In the genomic region with DNA sequence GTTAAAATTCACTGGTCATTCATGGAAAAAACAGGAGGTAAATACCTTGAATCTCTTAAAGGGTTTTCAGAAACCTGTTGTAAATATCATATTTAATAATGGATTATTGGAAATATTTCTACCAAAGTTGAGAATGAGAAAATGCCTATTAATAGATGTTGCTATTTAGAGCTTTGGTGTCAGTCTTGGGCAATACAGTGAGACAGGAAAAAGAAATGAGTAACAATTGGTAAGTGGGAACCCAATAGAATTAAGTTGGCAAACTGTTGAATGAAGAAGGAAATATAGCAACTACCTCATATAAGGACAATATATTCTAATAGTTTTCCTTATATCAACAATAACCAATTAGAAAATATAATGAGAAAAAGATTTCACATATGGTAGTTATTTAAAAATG, we compare ENCODE assay signal across 14 cellular contexts.
DNase-seq lines count a peak whose midpoint lies in the region; ATAC-seq and TF ChIP-seq lines count a peak whose summit lies in the region.
"Had no signal": no experiment of that assay in that cellular context is flagged by ENCODE, and none has a peak within 500 bp of the region (broad histone marks: within the 10 kb centered on the region; RNA-seq: fewer than 3 reads in every experiment).

No MANE protein-coding gene starts in this region.

- H3K4me1 ChIP-seq in mammary epithelial cell (ENCODE audit: insufficient read depth, low read length), result no peaks in the 10 kb centered on the region
- peaks cover 20% of the 10 kb centered on the region for H3K4me1 ChIP-seq in vagina

- H3K36me3 Mint-ChIP-seq in MCF 10A (ENCODE audit: insufficient read depth, unreplicated experiment) (peaks cover 70% of the 10 kb centered on the region), memory B cell (peaks cover 37% of the 10 kb centered on the region)

- dilution Hi-C loops in mammary epithelial cell (cut with HindIII; ENCODE audit: low sequenced_read_pairs), result no loop called here

- POLR2A ChIA-PET in MCF 10A (lab: Yijun Ruan, JAX), result interaction anchor here (0.5 to 0.7 kb wide), 2 partner anchors 109 to 181 kb away, joined by 3 read pairs; no protein-coding TSS in a partner anchor

- CTCF ChIA-PET in MCF 10A (lab: Yijun Ruan, JAX) (no interaction called here), mammary epithelial cell (lab: Charles Lee; ENCODE audit: low non-redundant PET) (interaction anchor here (0.7 to 1.0 kb wide), 2 partner anchors 10 to 1525 kb away, joined by 3 read pairs; no protein-coding TSS in a partner anchor)

- no peak for ATAC-seq in memory B cell (ENCODE audit: low read depth)
- ATAC-seq: stimulated activated naive CD8-positive, alpha-beta T cell treated with anti-CD3 and anti-CD28 coated beads, Interleukin-15, amount 100 ng/mL, for 72 hours had no signal

- H3K4me3 ChIP-seq in mammary epithelial cell (replicated peaks in 1 of 3; ENCODE audit: insufficient read depth in 1 of 3, low read depth in 2 of 3, low read length in 3 of 3), result no peak overlapping the region
- H3K4me3 ChIP-seq in vagina, result no peak overlapping the region

- H3K9me3 ChIP-seq in mammary epithelial cell (replicated peaks; ENCODE audit: insufficient read depth, low read length) (no peaks in the 10 kb centered on the region), vagina (no peaks in the 10 kb centered on the region)

- H2AFZ ChIP-seq in mammary epithelial cell (ENCODE audit: low read depth, low read length), result no peak overlapping the region

- H3K79me2 ChIP-seq in mammary epithelial cell (ENCODE audit: insufficient read depth, low read length), result no peaks in the 10 kb centered on the region

- DNase-seq in MCF 10A (ENCODE audit: unreplicated experiment) (peak; percentile 14), mammary epithelial cell (no peak), dermis blood vessel endothelial cell (peak; percentile 61), memory B cell (ENCODE audit: low spot score in 2 of 2) (no peak), vagina (ENCODE audit: extremely low spot score in 2 of 2) (no peak), COR-L47 (lab: John Stamatoyannopoulos, UW) (no peak), GM13976 (ENCODE audit: low spot score) (no peak), G401 (ENCODE audit: low spot score) (no peak)
- DNase-seq: activated CD4-positive, alpha-beta T cell treated with anti-CD3 and anti-CD28 coated beads, Interleukin-2, amount 50 U/mL, for 1 hour; activated naive CD4-positive, alpha-beta T cell treated with anti-CD3 and anti-CD28 coated beads for 36 hours; endodermal cell; NCI-H1092; stimulated activated CD4-positive, alpha-beta T cell treated with anti-CD3 and anti-CD28 coated beads, Interleukin-2, amount 100 ng/mL, for 24 hours; stimulated activated naive CD8-positive, alpha-beta T cell treated with anti-CD3 and anti-CD28 coated beads, Interleukin-15, amount 100 ng/mL, for 72 hours had no signal

- TF ChIP-seq POLR2A in vagina (IDR thresholded peaks at IDR 0.05), result no peak

- H3K9ac ChIP-seq in mammary epithelial cell (ENCODE audit: insufficient read depth, low read length), result no peak overlapping the region

- H3K9me3 Mint-ChIP-seq in MCF 10A (ENCODE audit: unreplicated experiment) (no peaks in the 10 kb centered on the region), memory B cell (peaks cover 4% of the 10 kb centered on the region)
- H3K9me3 Mint-ChIP-seq: endodermal cell had no signal

- H3K27ac ChIP-seq in mammary epithelial cell (ENCODE audit: insufficient read depth, low read depth, low read length) (no peak overlapping the region), vagina (peak overlapping the region; percentile 15)

- H3K27ac Mint-ChIP-seq in MCF 10A (ENCODE audit: low read depth, unreplicated experiment) (no peak overlapping the region), memory B cell (peak overlapping the region; percentile 79)
- H3K27ac Mint-ChIP-seq: activated naive CD4-positive, alpha-beta T cell treated with anti-CD3 and anti-CD28 coated beads for 36 hours; endodermal cell had no signal

- in situ Hi-C loops in mammary epithelial cell (cut with MboI; ENCODE audit: low sequenced_read_pairs in 2 of 2), result no loop called here
- in situ Hi-C loops in GM13976 (cut with MboI; ENCODE audit: low sequenced_read_pairs, unreplicated experiment), result no loop called here
- in situ Hi-C loops in G401 (cut with HindIII; ENCODE audit: low sequenced_read_pairs), result no loop called here

- intact Hi-C loops in MCF 10A (cut with micrococcal nuclease) (no loop called here), mammary epithelial cell (cut with micrococcal nuclease) (no loop called here), vagina (cut with DNase I) (no loop called here)

- no peaks in the 10 kb centered on the region for H3K27me3 ChIP-seq in mammary epithelial cell (ENCODE audit: insufficient read depth, low read length)
- no peaks in the 10 kb centered on the region for H3K27me3 ChIP-seq in vagina

- H3K36me3 ChIP-seq in mammary epithelial cell (ENCODE audit: insufficient read depth, low read length) (peaks cover 2% of the 10 kb centered on the region), vagina (peaks cover 0 to 52% of the 10 kb centered on the region in 2 donors)

- H3K4me2 ChIP-seq in mammary epithelial cell (ENCODE audit: insufficient read depth, low read depth, low read length), result no peak overlapping the region

- H3K4me3 Mint-ChIP-seq in MCF 10A (ENCODE audit: unreplicated experiment) (no peak overlapping the region), memory B cell (no peak overlapping the region)
- H3K4me3 Mint-ChIP-seq: activated naive CD4-positive, alpha-beta T cell treated with anti-CD3 and anti-CD28 coated beads for 36 hours; endodermal cell; stimulated activated naive CD8-positive, alpha-beta T cell treated with anti-CD3 and anti-CD28 coated beads, Interleukin-15, amount 100 ng/mL, for 72 hours had no signal

- no peaks in the 10 kb centered on the region for H3K27me3 Mint-ChIP-seq in MCF 10A (ENCODE audit: insufficient read depth, unreplicated experiment)
- H3K27me3 Mint-ChIP-seq in memory B cell, result no peaks in the 10 kb centered on the region
- H3K27me3 Mint-ChIP-seq: stimulated activated naive CD8-positive, alpha-beta T cell treated with anti-CD3 and anti-CD28 coated beads, Interleukin-15, amount 100 ng/mL, for 72 hours had no signal

- TF ChIP-seq CTCF in MCF 10A (IDR thresholded peaks at IDR 0.05; ENCODE audit: unreplicated experiment) (no peak), mammary epithelial cell (conservative IDR thresholded peaks at IDR 0.05 in 1 of 2, IDR thresholded peaks at IDR 0.05 in 1 of 2; ENCODE audit: extremely low read depth in 1 of 2, insufficient read depth in 1 of 2, low read depth in 1 of 2, low read length in 2 of 2) (no peak), vagina (IDR thresholded peaks at IDR 0.05) (no peak), GM13976 (IDR thresholded peaks at IDR 0.05; ENCODE audit: borderline replicate concordance, control extremely low read depth, extremely low read depth, insufficient read depth, missing control alignments) (no peak)

- H4K20me1 ChIP-seq in mammary epithelial cell (ENCODE audit: insufficient read depth, low read length), result no peaks in the 10 kb centered on the region

- no TSS peak for BruUV-seq in MCF 10A (replicated peaks; lab: Mats Ljungman, UMichigan)
- no TSS peak for BruUV-seq in mammary epithelial cell (replicated peaks; lab: Mats Ljungman, UMichigan)

- H3K4me1 Mint-ChIP-seq in MCF 10A (ENCODE audit: insufficient read depth, unreplicated experiment) (peaks cover 10% of the 10 kb centered on the region), memory B cell (peaks cover 10% of the 10 kb centered on the region)
- H3K4me1 Mint-ChIP-seq: endodermal cell had no signal

Comparison
In these comparisons a context has a peak if more than half of its experiments do, and no peak if none do; other contexts are left out.
1. DNase-seq: peak in MCF 10A (single experiment) and dermis blood vessel endothelial cell (single experiment); none in mammary epithelial cell (single experiment), memory B cell (0 of 2), vagina (0 of 2), COR-L47 (single experiment), GM13976 (single experiment) and G401 (single experiment).